9 cellular contexts compared by ENCODE assay signal in genomic region chr3:178320481-178321352, GRCh38.
DNase-seq lines count a peak whose midpoint lies in the region; ATAC-seq and TF ChIP-seq lines count a peak whose summit lies in the region.
"Had no signal": no experiment of that assay in that cellular context is flagged by ENCODE, and none has a peak within 500 bp of the region (broad histone marks: within the 10 kb centered on the region; RNA-seq: fewer than 3 reads in every experiment).

No MANE protein-coding gene starts in this region.

- H2AFZ ChIP-seq in Karpas-422 (ENCODE audit: low read length), result no peak overlapping the region

- H3K4me2 ChIP-seq in Karpas-422 (ENCODE audit: low read depth, low read length, poor library complexity, severe bottlenecking), result no peak overlapping the region

- no peaks in the 10 kb centered on the region for H3K4me1 ChIP-seq in naive thymus-derived CD4-positive, alpha-beta T cell (ENCODE audit: control insufficient read depth in 2 of 2, insufficient read depth in 2 of 2, low read length in 2 of 2)
- H3K4me1 ChIP-seq in Karpas-422 (ENCODE audit: low read length), result no peaks in the 10 kb centered on the region

- no peak overlapping the region for H3K4me3 Mint-ChIP-seq in progenitor cell of endocrine pancreas (ENCODE audit: low read depth)
- no peak overlapping the region for H3K4me3 Mint-ChIP-seq in naive thymus-derived CD4-positive, alpha-beta T cell

- H3K27me3 ChIP-seq in naive thymus-derived CD4-positive, alpha-beta T cell (ENCODE audit: control insufficient read depth in 2 of 2, insufficient read depth in 2 of 2, low read length in 2 of 2), result no peaks in the 10 kb centered on the region
- H3K27me3 ChIP-seq in Karpas-422 (ENCODE audit: low read length), result no peaks in the 10 kb centered on the region

- no peak for ATAC-seq in HG02852 (IDR thresholded peaks at IDR 0.05; ENCODE audit: unreplicated experiment)
- no peak for ATAC-seq in naive thymus-derived CD4-positive, alpha-beta T cell

- no peaks in the 10 kb centered on the region for H3K36me3 ChIP-seq in naive thymus-derived CD4-positive, alpha-beta T cell (ENCODE audit: control insufficient read depth in 2 of 3, insufficient read depth in 3 of 3, low read length in 3 of 3)
- H3K36me3 ChIP-seq in Karpas-422 (ENCODE audit: insufficient read depth, low read length), result no peaks in the 10 kb centered on the region

- H3K9me3 ChIP-seq in naive thymus-derived CD4-positive, alpha-beta T cell (ENCODE audit: control insufficient read depth in 2 of 3, low read length in 3 of 3), result no peaks in the 10 kb centered on the region
- no peaks in the 10 kb centered on the region for H3K9me3 ChIP-seq in Karpas-422 (ENCODE audit: low read length)

- intact Hi-C loops in naive thymus-derived CD4-positive, alpha-beta T cell (cut with micrococcal nuclease), result loop anchor here (10.0 kb wide), 2 partner anchors 1206 to 1266 kb away; no protein-coding TSS in a partner anchor

- peaks cover 21% of the 10 kb centered on the region for H3K4me1 Mint-ChIP-seq in progenitor cell of endocrine pancreas (ENCODE audit: low read depth)
- H3K4me1 Mint-ChIP-seq in naive thymus-derived CD4-positive, alpha-beta T cell, result no peaks in the 10 kb centered on the region

- H3K4me3 ChIP-seq in fibroblast of pulmonary artery (replicated peaks; ENCODE audit: low read depth, low read length) (no peak overlapping the region), Karpas-422 (ENCODE audit: low read length) (no peak overlapping the region)
- H3K4me3 ChIP-seq in naive thymus-derived CD4-positive, alpha-beta T cell (ENCODE audit: low read length), result no peak overlapping the region

- no peak overlapping the region for H3K27ac ChIP-seq in naive thymus-derived CD4-positive, alpha-beta T cell (ENCODE audit: low read depth, low read length)
- H3K27ac ChIP-seq in Karpas-422 (ENCODE audit: low read length), result no peak overlapping the region

- POLR2A ChIA-PET in naive thymus-derived CD4-positive, alpha-beta T cell (lab: Charles Lee), result no interaction called here

- no peaks in the 10 kb centered on the region for H3K36me3 Mint-ChIP-seq in progenitor cell of endocrine pancreas (ENCODE audit: insufficient read depth)
- H3K36me3 Mint-ChIP-seq in naive thymus-derived CD4-positive, alpha-beta T cell, result no peaks in the 10 kb centered on the region

- DNase-seq in DMS79 (lab: John Stamatoyannopoulos, UW) (peak; percentile 60), OCI-M1 (lab: John Stamatoyannopoulos, UW) (peak; percentile 52), fibroblast of pulmonary artery (ENCODE audit: low read depth) (peak; percentile 70), progenitor cell of endocrine pancreas (ENCODE audit: low spot score, unreplicated experiment) (no peak), T-helper 1 cell (no peak), Karpas-422 (no peak)
- DNase-seq in naive thymus-derived CD4-positive, alpha-beta T cell, result no peak
- DNase-seq: activated CD8-positive, alpha-beta memory T cell treated with anti-CD3 and anti-CD28 coated beads, Interleukin-2, amount 50 U/mL, for 48 hours had no signal

- H3K9me3 Mint-ChIP-seq in progenitor cell of endocrine pancreas (ENCODE audit: low read depth), result no peaks in the 10 kb centered on the region
- no peaks in the 10 kb centered on the region for H3K9me3 Mint-ChIP-seq in naive thymus-derived CD4-positive, alpha-beta T cell

- no peaks in the 10 kb centered on the region for H3K27me3 Mint-ChIP-seq in progenitor cell of endocrine pancreas
- H3K27me3 Mint-ChIP-seq in naive thymus-derived CD4-positive, alpha-beta T cell, result no peaks in the 10 kb centered on the region

- peak overlapping the region; percentile 25 for H3K27ac Mint-ChIP-seq in progenitor cell of endocrine pancreas
- H3K27ac Mint-ChIP-seq in naive thymus-derived CD4-positive, alpha-beta T cell, result no peak overlapping the region

- no peak for TF ChIP-seq CTCF in fibroblast of pulmonary artery (IDR thresholded peaks at IDR 0.05; ENCODE audit: low read length, missing control alignments)
- no peak for TF ChIP-seq CTCF in progenitor cell of endocrine pancreas (IDR thresholded peaks at IDR 0.05; ENCODE audit: unreplicated experiment)

- CTCF ChIA-PET in naive thymus-derived CD4-positive, alpha-beta T cell (lab: Charles Lee), result no interaction called here

- no peaks in the 10 kb centered on the region for H3K9me2 ChIP-seq in Karpas-422 (replicated peaks; ENCODE audit: insufficient read depth, low read length)

- no peaks in the 10 kb centered on the region for H3K79me2 ChIP-seq in Karpas-422 (ENCODE audit: low read length)

- no peak overlapping the region for H3K9ac ChIP-seq in Karpas-422 (ENCODE audit: low read length)

- no peaks in the 10 kb centered on the region for H4K20me1 ChIP-seq in Karpas-422 (ENCODE audit: insufficient read depth, low read depth, low read length)

Comparison
In these comparisons a context has a peak if more than half of its experiments do, and no peak if none do; other contexts are left out.
1. DNase-seq: peak in DMS79 (single experiment), OCI-M1 (single experiment) and fibroblast of pulmonary artery (single experiment); none in progenitor cell of endocrine pancreas (single experiment), T-helper 1 cell (0 of 5), naive thymus-derived CD4-positive, alpha-beta T cell (0 of 9) and Karpas-422 (single experiment).